33 cellular contexts compared by ENCODE assay signal in genomic region chr6:38079107-38079506, GRCh38.
"Had no signal": no experiment of that assay in that cellular context is flagged by ENCODE, and none has a peak within 500 bp of the region (broad histone marks: within the 10 kb centered on the region; RNA-seq: fewer than 3 reads in every experiment).

No MANE protein-coding gene starts in this region.

- ATAC-seq: activated T-cell treated with anti-CD3 and anti-CD28 coated beads, Interleukin-2, amount 50 U/mL, for 72 hours had no signal

- H3K4me2 ChIP-seq: KMS-11, PC-9 had no signal

- H3K27me3 ChIP-seq: ascending aorta, cardiac muscle cell had no signal

- H3K9me3 Mint-ChIP-seq: activated CD4-positive, alpha-beta memory T cell treated with anti-CD3 and anti-CD28 coated beads, Interleukin-2, amount 10 ng/mL, durations not matched to agents 7 days and 5 days; activated naive CD8-positive, alpha-beta T cell treated with anti-CD3 and anti-CD28 coated beads for 36 hours; activated T-cell treated with anti-CD3 and anti-CD28 coated beads, Interleukin-2, amount 50 U/mL, for 72 hours; activated T-helper 2 cell treated with anti-CD3 and anti-CD28 coated beads, Interferon-gamma antibody, Interleukin-2, Interleukin-4, amounts not matched to agents 10 μg/mL and 5 μg/mL and 100 μg/mL, durations not matched to agents 14 hours and 24 hours and 36 hours; central memory CD8-positive, alpha-beta T cell had no signal

- H3K4me1 Mint-ChIP-seq: activated CD4-positive, alpha-beta memory T cell treated with anti-CD3 and anti-CD28 coated beads, Interleukin-2, amount 10 ng/mL, durations not matched to agents 7 days and 5 days had no signal

- H3K27me3 Mint-ChIP-seq: activated CD4-positive, alpha-beta memory T cell treated with anti-CD3 and anti-CD28 coated beads, Interleukin-2, amount 10 ng/mL, durations not matched to agents 7 days and 5 days; activated naive CD8-positive, alpha-beta T cell treated with anti-CD3 and anti-CD28 coated beads for 36 hours; central memory CD8-positive, alpha-beta T cell had no signal

- H3K27ac Mint-ChIP-seq: activated CD4-positive, alpha-beta memory T cell treated with anti-CD3 and anti-CD28 coated beads, Interleukin-2, amount 10 ng/mL, durations not matched to agents 7 days and 5 days; activated naive CD8-positive, alpha-beta T cell treated with anti-CD3 and anti-CD28 coated beads for 36 hours; activated T-cell treated with anti-CD3 and anti-CD28 coated beads, Interleukin-2, amount 50 U/mL, for 72 hours; activated T-helper 2 cell treated with anti-CD3 and anti-CD28 coated beads, Interferon-gamma antibody, Interleukin-2, Interleukin-4, amounts not matched to agents 10 μg/mL and 5 μg/mL and 100 μg/mL, durations not matched to agents 14 hours and 24 hours and 36 hours had no signal

- H3K9me3 ChIP-seq: ascending aorta had no signal

- H3K4me3 ChIP-seq: ascending aorta, cardiac muscle cell, PC-9 had no signal

- H3K9ac ChIP-seq: KMS-11 had no signal

- H3K4me3 Mint-ChIP-seq: activated CD4-positive, alpha-beta memory T cell treated with anti-CD3 and anti-CD28 coated beads, Interleukin-2, amount 10 ng/mL, durations not matched to agents 7 days and 5 days; activated naive CD8-positive, alpha-beta T cell treated with anti-CD3 and anti-CD28 coated beads for 36 hours; activated T-cell treated with anti-CD3 and anti-CD28 coated beads, Interleukin-2, amount 50 U/mL, for 72 hours; central memory CD8-positive, alpha-beta T cell had no signal

- H2AFZ ChIP-seq: PC-9 had no signal

- H3K36me3 ChIP-seq: cardiac muscle cell, WERI-Rb-1 had no signal

- H3K27ac ChIP-seq: ascending aorta, cardiac muscle cell, KMS-11, WERI-Rb-1 had no signal

- DNase-seq: activated CD4-positive, alpha-beta memory T cell treated with anti-CD3 and anti-CD28 coated beads, Interleukin-2, amount 10 ng/mL, durations not matched to agents 7 days and 5 days; activated CD4-positive, alpha-beta T cell treated with anti-CD3 and anti-CD28 coated beads for 1 hour; activated CD4-positive, alpha-beta T cell treated with anti-CD3 and anti-CD28 coated beads for 48 hours; activated CD4-positive, CD25-positive, alpha-beta regulatory T cell; activated gamma-delta T cell; activated naive CD4-positive, alpha-beta T cell treated with anti-CD3 and anti-CD28 coated beads, Interleukin-2, amount 50 U/mL, for 16 hours; activated naive CD8-positive, alpha-beta T cell treated with anti-CD3 and anti-CD28 coated beads for 36 hours; activated T-cell treated with anti-CD3 and anti-CD28 coated beads, Interleukin-2, amount 50 U/mL, for 1 hour; activated T-cell treated with anti-CD3 and anti-CD28 coated beads, Interleukin-2, amount 50 U/mL, for 72 hours; amygdala; NCI-H1092 treated with DMSO at 0.1 percent for 48 hours; NCI-H1417; NCI-H146; NCI-H187; NCI-H2029 treated with DMSO at 0.1 percent for 48 hours; NCI-H2107; NCI-H2171; NCI-H510A; NCI-H526; NCI-H748 treated with DMSO at 0.1 percent for 48 hours; NK-92 treated with Interleukin-12 subunit alpha and Interleukin-12 subunit beta, amount 100 ng/mL, for 24 hours; PC-9; Right ventricle myocardium superior; SW 1271; T-helper 1 cell; T-helper 2 cell; T-helper 9 cell; WERI-Rb-1 had no signal
